In the genomic region with DNA sequence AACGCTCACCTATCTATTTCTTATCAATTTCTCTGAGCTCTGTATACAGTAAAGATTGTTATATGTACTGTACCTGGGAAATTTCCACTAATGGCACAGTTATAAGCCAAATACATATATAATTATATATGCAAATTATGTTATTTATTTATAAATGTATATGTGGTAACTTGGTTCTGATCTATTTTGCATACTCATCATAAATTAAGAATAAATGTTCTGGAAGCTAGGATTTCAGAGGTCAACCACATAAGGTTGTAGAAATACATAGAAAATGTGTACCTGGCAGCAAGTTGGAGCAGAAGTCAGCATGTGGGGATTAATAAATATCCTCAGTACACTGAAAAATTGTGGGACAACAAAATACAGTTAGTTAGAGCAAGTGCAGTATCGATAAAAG, we compare ENCODE assay signal across 8 cellular contexts.
"Had no signal": no experiment of that assay in that cellular context is flagged by ENCODE, and none has a peak within 500 bp of the region (broad histone marks: within the 10 kb centered on the region; RNA-seq: fewer than 3 reads in every experiment).

No MANE protein-coding gene starts in this region.

- H2AFZ ChIP-seq: GM23248 had no signal

- H3K9me3 ChIP-seq: HAP-1 had no signal

- H3K4me3 ChIP-seq: GM23248, HAP-1 had no signal

- DNase-seq: GM23248, GOT3, H7, HFFc6, KG1 had no signal

- H3K4me1 ChIP-seq: HAP-1 had no signal

- H3K9ac ChIP-seq: GM23248 had no signal

- H3K27ac ChIP-seq: GM23248, HL-60 had no signal

- ATAC-seq: HCT116 had no signal

- H3K36me3 ChIP-seq: HAP-1 had no signal
